ENCODE assay signal across 1 cellular context in the genomic region with DNA sequence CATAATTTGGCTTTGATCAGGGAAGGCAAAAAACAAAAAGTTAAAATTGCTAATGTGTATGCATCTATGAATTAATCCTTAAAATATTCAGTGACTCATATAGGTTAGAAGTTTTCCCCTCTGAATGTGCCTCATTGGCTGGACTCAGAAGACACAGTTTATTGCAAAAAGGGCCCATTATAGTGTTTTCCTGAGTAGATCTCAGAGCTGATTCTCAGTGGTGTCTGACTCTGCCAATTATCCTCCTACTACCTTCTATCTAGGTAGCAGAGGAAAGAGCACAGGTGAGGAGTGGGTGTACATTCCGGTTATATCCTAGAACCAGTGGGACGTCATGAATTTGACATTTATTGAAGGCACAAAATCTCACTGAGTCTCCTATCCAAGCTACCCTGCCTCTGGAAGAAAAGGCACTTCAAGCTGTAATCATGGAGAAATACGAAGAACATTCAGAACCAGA.
TF ChIP-seq lines count a peak whose summit lies in the region.

No MANE protein-coding gene starts in this region.

TF ChIP-seq in IMR-90, 13 proteins besides CTCF, POLR2A, EP300 and RAD21 (continued from another document):
- TF ChIP-seq, protein P1, sequence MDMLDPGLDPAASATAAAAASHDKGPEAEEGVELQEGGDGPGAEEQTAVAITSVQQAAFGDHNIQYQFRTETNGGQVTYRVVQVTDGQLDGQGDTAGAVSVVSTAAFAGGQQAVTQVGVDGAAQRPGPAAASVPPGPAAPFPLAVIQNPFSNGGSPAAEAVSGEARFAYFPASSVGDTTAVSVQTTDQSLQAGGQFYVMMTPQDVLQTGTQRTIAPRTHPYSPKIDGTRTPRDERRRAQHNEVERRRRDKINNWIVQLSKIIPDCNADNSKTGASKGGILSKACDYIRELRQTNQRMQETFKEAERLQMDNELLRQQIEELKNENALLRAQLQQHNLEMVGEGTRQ (IDR thresholded peaks at IDR 0.05; ENCODE audit: low read depth, low read length), result no peak
- TF ChIP-seq, protein P2, sequence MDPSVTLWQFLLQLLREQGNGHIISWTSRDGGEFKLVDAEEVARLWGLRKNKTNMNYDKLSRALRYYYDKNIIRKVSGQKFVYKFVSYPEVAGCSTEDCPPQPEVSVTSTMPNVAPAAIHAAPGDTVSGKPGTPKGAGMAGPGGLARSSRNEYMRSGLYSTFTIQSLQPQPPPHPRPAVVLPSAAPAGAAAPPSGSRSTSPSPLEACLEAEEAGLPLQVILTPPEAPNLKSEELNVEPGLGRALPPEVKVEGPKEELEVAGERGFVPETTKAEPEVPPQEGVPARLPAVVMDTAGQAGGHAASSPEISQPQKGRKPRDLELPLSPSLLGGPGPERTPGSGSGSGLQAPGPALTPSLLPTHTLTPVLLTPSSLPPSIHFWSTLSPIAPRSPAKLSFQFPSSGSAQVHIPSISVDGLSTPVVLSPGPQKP (IDR thresholded peaks at IDR 0.05; ENCODE audit: borderline replicate concordance, low read depth, low read length), result no peak
- TF ChIP-seq SMC3 (IDR thresholded peaks at IDR 0.05; ENCODE audit: low read depth, low read length) (no peak), RFX5 (IDR thresholded peaks at IDR 0.05; ENCODE audit: low read depth, low read length) (no peak)
